9 cellular contexts compared by ENCODE assay signal in genomic region chr4:97720869-97721432, GRCh38.
DNase-seq lines count a peak whose midpoint lies in the region; ATAC-seq and TF ChIP-seq lines count a peak whose summit lies in the region.
"Had no signal": no experiment of that assay in that cellular context is flagged by ENCODE, and none has a peak within 500 bp of the region (broad histone marks: within the 10 kb centered on the region; RNA-seq: fewer than 3 reads in every experiment).

No MANE protein-coding gene starts in this region.

- no peaks in the 10 kb centered on the region for H3K79me2 ChIP-seq in GM23338 (replicated peaks; ENCODE audit: insufficient read depth)

- no peak overlapping the region for H2AFZ ChIP-seq in GM23338

- H3K27me3 Mint-ChIP-seq in GM23338 (ENCODE audit: insufficient read depth, low read depth, poor library complexity) (no peaks in the 10 kb centered on the region), progenitor cell of endocrine pancreas (no peaks in the 10 kb centered on the region), T-helper 17 cell (no peaks in the 10 kb centered on the region)

- intact Hi-C loops in dorsolateral prefrontal cortex (cut with DNase I), result no loop called here

- no peak overlapping the region for H3K27ac Mint-ChIP-seq in GM23338
- H3K27ac Mint-ChIP-seq in progenitor cell of endocrine pancreas, result peak overlapping the region; percentile 47
- no peak overlapping the region for H3K27ac Mint-ChIP-seq in T-helper 17 cell

- DNase-seq in GM23338 (ENCODE audit: low spot score) (peak; percentile 41), NCI-H226 (peak; percentile 48), dorsolateral prefrontal cortex (peak in 1 of 10 donors; percentile 27), progenitor cell of endocrine pancreas (ENCODE audit: low spot score, unreplicated experiment) (no peak), OCI-M2 (lab: John Stamatoyannopoulos, UW; ENCODE audit: unreplicated experiment) (no peak), T-helper 17 cell (no peak)
- no peak for DNase-seq in activated CD4-positive, CD25-positive, alpha-beta regulatory T cell treated with anti-CD3 and anti-CD28 coated beads, Interleukin-2, amount 50 U/mL, for 72 hours
- DNase-seq: right cardiac atrium had no signal

- no peaks in the 10 kb centered on the region for H3K36me3 ChIP-seq in GM23338 (ENCODE audit: insufficient read depth)

- H3K4me2 ChIP-seq in GM23338, result no peak overlapping the region

- H4K20me1 ChIP-seq in GM23338 (replicated peaks; ENCODE audit: insufficient read depth), result no peaks in the 10 kb centered on the region

- H3K4me3 ChIP-seq in GM23338 (no peak overlapping the region), dorsolateral prefrontal cortex (peak overlapping the region in 9 of 59 donors; percentile 1 to 35 (median 17))

- H3K27ac ChIP-seq in GM23338 (ENCODE audit: low read depth) (no peak overlapping the region), dorsolateral prefrontal cortex (peak overlapping the region in 17 of 59 donors; percentile 2 to 68 (median 21))

- no peaks in the 10 kb centered on the region for H3F3A ChIP-seq in GM23338 (replicated peaks; ENCODE audit: low read depth)

- no peaks in the 10 kb centered on the region; the same call in 2 of the 3 replicates for H3K4me1 Mint-ChIP-seq in GM23338
- peaks cover 9% of the 10 kb centered on the region for H3K4me1 Mint-ChIP-seq in progenitor cell of endocrine pancreas (ENCODE audit: low read depth)
- H3K4me1 Mint-ChIP-seq in T-helper 17 cell, result no peaks in the 10 kb centered on the region

- no peaks in the 10 kb centered on the region for H3K4me1 ChIP-seq in GM23338 (ENCODE audit: insufficient read depth)

- H3K4me3 Mint-ChIP-seq in GM23338, result no peak overlapping the region
- H3K4me3 Mint-ChIP-seq in progenitor cell of endocrine pancreas (ENCODE audit: low read depth), result no peak overlapping the region
- H3K4me3 Mint-ChIP-seq in T-helper 17 cell, result no peak overlapping the region

- H3K9me3 Mint-ChIP-seq in GM23338 (no peaks in the 10 kb centered on the region), progenitor cell of endocrine pancreas (ENCODE audit: low read depth) (peaks cover 3% of the 10 kb centered on the region)

- H3K9me3 ChIP-seq in T-helper 17 cell (ENCODE audit: control insufficient read depth, low read length, poor library complexity, severe bottlenecking), result no peaks in the 10 kb centered on the region

- TF ChIP-seq CTCF in GM23338 (conservative IDR thresholded peaks at IDR 0.05; ENCODE audit: low read depth in 2 of 2) (peak; percentile 71 to 72), dorsolateral prefrontal cortex (IDR thresholded peaks at IDR 0.05 in 54 of 56, conservative IDR thresholded peaks at IDR 0.05 in 2 of 56; ENCODE audit: low read depth in 1 of 56, partially characterized antibody in 56 of 56) (peak in 53 of 56 donors; percentile 23 to 72 (median 49)), progenitor cell of endocrine pancreas (IDR thresholded peaks at IDR 0.05; ENCODE audit: unreplicated experiment) (peak; percentile 55)

- H3K9me2 ChIP-seq in GM23338 (ENCODE audit: insufficient read depth), result no peaks in the 10 kb centered on the region

- ATAC-seq in GM23338 (peak; percentile 31; the same call in 1 of the 3 replicates), GM18870 (IDR thresholded peaks at IDR 0.05; ENCODE audit: unreplicated experiment) (no peak), T-helper 17 cell (no peak)

- H3K27me3 ChIP-seq in GM23338 (ENCODE audit: insufficient read depth) (no peaks in the 10 kb centered on the region), dorsolateral prefrontal cortex (no peaks in the 10 kb centered on the region)

- H3K36me3 Mint-ChIP-seq in GM23338 (ENCODE audit: low read depth) (no peaks in the 10 kb centered on the region), progenitor cell of endocrine pancreas (ENCODE audit: insufficient read depth) (no peaks in the 10 kb centered on the region), T-helper 17 cell (ENCODE audit: low read depth) (no peaks in the 10 kb centered on the region)

TF ChIP-seq in GM23338, 12 proteins besides CTCF, POLR2A, EP300 and RAD21:
- TF ChIP-seq CREB1 (CRISPR knock-in tag; IDR thresholded peaks at IDR 0.05; ENCODE audit: low read depth), result no peak
- no peak for TF ChIP-seq EZH2 (IDR thresholded peaks at IDR 0.05; ENCODE audit: low read depth, unreplicated experiment)
- TF ChIP-seq ZNF331 (CRISPR knock-in tag; IDR thresholded peaks at IDR 0.05; ENCODE audit: low read depth), result no peak
- no peak for TF ChIP-seq JUNB (IDR thresholded peaks at IDR 0.05; ENCODE audit: unreplicated experiment)
- TF ChIP-seq POLR2AphosphoS5 (IDR thresholded peaks at IDR 0.05; ENCODE audit: low read depth), result no peak

Comparison
In these comparisons a context has a peak if more than half of its experiments do, and no peak if none do; other contexts are left out.
1. DNase-seq: peak in GM23338 (single experiment) and NCI-H226 (single experiment); none in progenitor cell of endocrine pancreas (single experiment), OCI-M2 (single experiment), activated CD4-positive, CD25-positive, alpha-beta regulatory T cell treated with anti-CD3 and anti-CD28 coated beads, Interleukin-2, amount 50 U/mL, for 72 hours (single experiment) and T-helper 17 cell (0 of 3).
2. Peak in every context shown above with its lines, with median percentiles within 50 percentile points of each other: CTCF ChIP-seq.